21 cellular contexts compared by ENCODE assay signal in the genomic region with DNA sequence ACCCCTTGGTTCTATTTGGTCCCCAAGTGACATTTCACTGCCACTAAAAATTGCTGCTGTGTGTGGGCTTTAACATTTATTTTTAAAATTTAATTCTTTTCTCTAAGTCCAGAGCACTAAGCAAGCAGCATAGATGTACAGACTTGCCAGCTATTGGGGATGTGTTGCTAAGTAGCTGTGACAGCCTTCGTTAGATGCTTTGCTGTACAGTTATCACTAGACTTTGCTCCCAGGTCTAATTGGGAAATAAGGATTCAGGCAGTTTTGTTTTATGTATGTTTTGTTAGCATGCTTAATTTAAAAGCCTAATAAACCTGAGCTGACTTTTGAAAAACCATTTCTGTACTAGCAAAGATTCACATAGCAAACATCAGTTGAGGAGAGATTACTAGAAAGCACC. TPM values are rescaled to one million over a fixed set of nuclear protein-coding genes. Genes with fewer than 3 reads are reported as not detected.
DNase-seq lines count a peak whose midpoint lies in the region; ATAC-seq and TF ChIP-seq lines count a peak whose summit lies in the region.
"Had no signal": no experiment of that assay in that cellular context is flagged by ENCODE, and none has a peak within 500 bp of the region (broad histone marks: within the 10 kb centered on the region; RNA-seq: fewer than 3 reads in every experiment).

No MANE protein-coding gene starts in this region.

- DNase-seq in cardiac muscle cell (ENCODE audit: low read depth in 1 of 2, low spot score in 1 of 2): no peak
- no peak for DNase-seq in heart left ventricle
- DNase-seq in left lobe of liver (ENCODE audit: low spot score): no peak
- no peak for DNase-seq in right lobe of liver
- DNase-seq: 8988T; C1 segment of cervical spinal cord; Calu3; CD4-positive, alpha-beta memory T cell; COR-L47; DMS53; DMS79 treated with DMSO at 0.1 percent for 48 hours; GF-D8; GOT3; HCEC 1CT had no signal

- H3K9ac ChIP-seq in KMS-11: no peak overlapping the region

- intact Hi-C loops in heart left ventricle (cut with DNase I) (no loop called here), right lobe of liver (cut with DNase I) (no loop called here)

- no peaks in the 10 kb centered on the region for H3K9me3 ChIP-seq in cardiac muscle cell (ENCODE audit: low read depth)
- H3K9me3 ChIP-seq in heart left ventricle: no peaks in the 10 kb centered on the region
- no peaks in the 10 kb centered on the region for H3K9me3 ChIP-seq in right lobe of liver
- H3K9me3 ChIP-seq: A549 had no signal

- H3K79me2 ChIP-seq in KMS-11 (ENCODE audit: insufficient read depth, low read depth): peaks cover 19% of the 10 kb centered on the region; the same call in 1 of the 2 replicates

- no peak for ATAC-seq in heart left ventricle
- ATAC-seq in left lobe of liver: peak; percentile 67
- ATAC-seq in right lobe of liver: peak in 3 of 4 donors; percentile 33 to 56 (median 54)
- no peak for ATAC-seq in HG02870 (IDR thresholded peaks at IDR 0.05; ENCODE audit: unreplicated experiment)
- no peak for ATAC-seq in GM18517 (IDR thresholded peaks at IDR 0.05; ENCODE audit: unreplicated experiment)
- ATAC-seq in GM21390 (IDR thresholded peaks at IDR 0.05; ENCODE audit: unreplicated experiment): no peak
- ATAC-seq: A549 had no signal

- no peak for TF ChIP-seq CTCF in cardiac muscle cell (IDR thresholded peaks at IDR 0.05; ENCODE audit: low read depth, low read length)
- TF ChIP-seq CTCF in heart left ventricle (IDR thresholded peaks at IDR 0.05): no peak
- no peak for TF ChIP-seq CTCF in KMS-11 (conservative IDR thresholded peaks at IDR 0.05; ENCODE audit: low read depth, low read length)
- no peak for TF ChIP-seq CTCF in right lobe of liver (IDR thresholded peaks at IDR 0.05)

- H3K27ac ChIP-seq in cardiac muscle cell: peak overlapping the region; percentile 35
- no peak overlapping the region for H3K27ac ChIP-seq in heart left ventricle
- no peak overlapping the region for H3K27ac ChIP-seq in KMS-11
- H3K27ac ChIP-seq in right lobe of liver: no peak overlapping the region
- H3K27ac ChIP-seq: A549 had no signal

- H3K4me1 ChIP-seq in cardiac muscle cell (ENCODE audit: low read depth) (peaks cover 11% of the 10 kb centered on the region), heart left ventricle (peaks cover 0 to 67% (median 21%) of the 10 kb centered on the region in 12 donors), KMS-11 (ENCODE audit: low read depth, poor library complexity, severe bottlenecking) (peaks cover 40% of the 10 kb centered on the region), right lobe of liver (peaks cover 0 to 8% (median 0%) of the 10 kb centered on the region in 4 donors)

- H3K27me3 ChIP-seq in cardiac muscle cell (no peaks in the 10 kb centered on the region), heart left ventricle (no peaks in the 10 kb centered on the region), KMS-11 (ENCODE audit: insufficient read depth, low read depth) (no peaks in the 10 kb centered on the region), right lobe of liver (no peaks in the 10 kb centered on the region)

- WGBS in heart left ventricle, 4 donors: 48 to 68% (median 63%) methylated on average over 1 of the region's 1 CpG
- WGBS in right lobe of liver (ENCODE audit: insufficient coverage, low coverage, low lambda C conversion rate, missing lambda C conversion rate): 20% methylated on average over 1 of the region's 1 CpG

- H3K36me3 ChIP-seq in cardiac muscle cell (no peaks in the 10 kb centered on the region), heart left ventricle (peaks cover 0 to 5% (median 0%) of the 10 kb centered on the region in 9 donors), KMS-11 (ENCODE audit: insufficient read depth) (no peaks in the 10 kb centered on the region), right lobe of liver (no peaks in the 10 kb centered on the region)

- TF ChIP-seq POLR2A in heart left ventricle (IDR thresholded peaks at IDR 0.05) (no peak), right lobe of liver (IDR thresholded peaks at IDR 0.05) (no peak)

- H3K4me2 ChIP-seq in KMS-11: peak overlapping the region; percentile 26; the same call in 1 of the 2 replicates
- H3K4me2 ChIP-seq: A549 had no signal

- no peaks in the 10 kb centered on the region for H4K20me1 ChIP-seq in KMS-11 (ENCODE audit: insufficient read depth)

- H2AFZ ChIP-seq in KMS-11 (ENCODE audit: low read depth): no peak overlapping the region

- H3K4me3 ChIP-seq in cardiac muscle cell (no peak overlapping the region), heart left ventricle (no peak overlapping the region), KMS-11 (IDR thresholded peaks at IDR 0.05; ENCODE audit: insufficient read depth, low read depth, low read length) (no peak overlapping the region), right lobe of liver (no peak overlapping the region)
- H3K4me3 ChIP-seq: A549 had no signal

RNA-seq across cellular contexts. Expression of a gene that starts 51.8 kb away (rescaled TPM):
- total RNA-seq in cardiac muscle cell (51.4 and 75.6 TPM in 2 replicates), heart left ventricle (10 to 100 TPM; 39.9 to 70.0 (median 48.3) TPM), left lobe of liver (22.8 TPM), right lobe of liver (10 to 100 TPM; 22.6 to 27.2 (median 23.7) TPM)
- polyA plus RNA-seq in cardiac muscle cell (42.1 and 62.1 TPM in 2 replicates), heart left ventricle (10 to 100 TPM; 15.5 to 46.3 TPM)

RNA-seq across cellular contexts. Expression of a gene that starts 55.8 kb away (rescaled TPM):
- 5.5 and 14.3 TPM in 2 replicates for total RNA-seq in cardiac muscle cell
- polyA plus RNA-seq in cardiac muscle cell: 7.9 and 19.2 TPM in 2 replicates
- total RNA-seq in heart left ventricle: 1 to 10 TPM in 6 of 9 donors, under 1 TPM in 3; 0.18 to 3.3 (median 1.3) TPM
- 1 to 10 TPM; 1.2 to 9.5 TPM for polyA plus RNA-seq in heart left ventricle
- total RNA-seq in left lobe of liver: not detected
- total RNA-seq in right lobe of liver: not detected
- total RNA-seq: Calu3; CD4-positive, alpha-beta memory T cell; Daoy had no signal
- polyA plus RNA-seq: BJ; CD4-positive, alpha-beta memory T cell had no signal

Comparison
In these comparisons a context has a peak if more than half of its experiments do, and no peak if none do; other contexts are left out.
1. ATAC-seq: peak in left lobe of liver (single experiment) and right lobe of liver (3 of 4); none in heart left ventricle (0 of 4), HG02870 (single experiment), GM18517 (single experiment) and GM21390 (single experiment).